1 cellular context compared by ENCODE assay signal in the genomic region with DNA sequence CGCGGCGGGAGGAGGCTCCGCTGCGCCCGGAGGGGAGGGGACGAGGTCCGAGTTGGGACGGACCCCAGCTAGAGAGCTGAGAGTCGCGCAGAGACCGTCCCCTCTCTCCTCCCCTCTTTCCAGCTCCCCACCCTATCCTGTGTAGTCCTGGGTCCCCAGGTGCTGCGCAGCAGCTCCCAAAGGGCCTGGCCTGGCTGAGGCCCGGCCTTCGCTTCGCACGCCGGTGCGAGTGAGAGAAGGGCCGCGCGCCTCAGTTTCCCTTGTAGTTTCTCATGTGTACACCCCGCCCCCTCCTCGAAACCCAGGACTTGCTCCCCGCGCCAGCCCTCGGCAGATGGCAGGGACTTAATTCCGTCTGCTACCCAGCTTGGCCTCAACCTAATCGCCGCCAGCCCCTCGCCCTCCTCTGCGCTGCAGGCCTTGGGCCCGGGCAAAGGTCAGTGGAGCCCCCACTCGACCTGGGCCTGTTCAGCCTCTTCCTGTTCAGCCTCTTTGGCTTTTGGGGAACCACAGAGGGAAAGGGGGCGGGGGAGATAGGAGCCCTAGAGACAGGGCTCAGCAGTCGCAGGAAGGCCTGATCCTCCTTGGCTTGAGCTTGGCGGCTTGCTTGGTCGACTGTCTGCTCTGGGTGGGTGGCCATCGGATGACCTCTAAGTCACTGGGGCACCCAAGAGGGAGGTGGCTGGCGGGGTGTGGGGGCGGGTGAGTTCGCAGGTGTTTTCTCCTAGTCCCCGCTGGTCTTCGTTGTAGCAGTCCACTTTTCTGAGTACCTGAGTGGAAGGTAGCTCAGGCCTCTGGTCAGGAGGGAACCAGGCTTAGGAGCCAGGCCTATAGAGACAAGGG.
TF ChIP-seq lines count a peak whose summit lies in the region.

No MANE protein-coding gene starts in this region.

TF ChIP-seq in HepG2, 621 proteins besides CTCF, POLR2A, EP300 and RAD21 (continued from another document and continues in another):
- TF ChIP-seq, protein P1, sequence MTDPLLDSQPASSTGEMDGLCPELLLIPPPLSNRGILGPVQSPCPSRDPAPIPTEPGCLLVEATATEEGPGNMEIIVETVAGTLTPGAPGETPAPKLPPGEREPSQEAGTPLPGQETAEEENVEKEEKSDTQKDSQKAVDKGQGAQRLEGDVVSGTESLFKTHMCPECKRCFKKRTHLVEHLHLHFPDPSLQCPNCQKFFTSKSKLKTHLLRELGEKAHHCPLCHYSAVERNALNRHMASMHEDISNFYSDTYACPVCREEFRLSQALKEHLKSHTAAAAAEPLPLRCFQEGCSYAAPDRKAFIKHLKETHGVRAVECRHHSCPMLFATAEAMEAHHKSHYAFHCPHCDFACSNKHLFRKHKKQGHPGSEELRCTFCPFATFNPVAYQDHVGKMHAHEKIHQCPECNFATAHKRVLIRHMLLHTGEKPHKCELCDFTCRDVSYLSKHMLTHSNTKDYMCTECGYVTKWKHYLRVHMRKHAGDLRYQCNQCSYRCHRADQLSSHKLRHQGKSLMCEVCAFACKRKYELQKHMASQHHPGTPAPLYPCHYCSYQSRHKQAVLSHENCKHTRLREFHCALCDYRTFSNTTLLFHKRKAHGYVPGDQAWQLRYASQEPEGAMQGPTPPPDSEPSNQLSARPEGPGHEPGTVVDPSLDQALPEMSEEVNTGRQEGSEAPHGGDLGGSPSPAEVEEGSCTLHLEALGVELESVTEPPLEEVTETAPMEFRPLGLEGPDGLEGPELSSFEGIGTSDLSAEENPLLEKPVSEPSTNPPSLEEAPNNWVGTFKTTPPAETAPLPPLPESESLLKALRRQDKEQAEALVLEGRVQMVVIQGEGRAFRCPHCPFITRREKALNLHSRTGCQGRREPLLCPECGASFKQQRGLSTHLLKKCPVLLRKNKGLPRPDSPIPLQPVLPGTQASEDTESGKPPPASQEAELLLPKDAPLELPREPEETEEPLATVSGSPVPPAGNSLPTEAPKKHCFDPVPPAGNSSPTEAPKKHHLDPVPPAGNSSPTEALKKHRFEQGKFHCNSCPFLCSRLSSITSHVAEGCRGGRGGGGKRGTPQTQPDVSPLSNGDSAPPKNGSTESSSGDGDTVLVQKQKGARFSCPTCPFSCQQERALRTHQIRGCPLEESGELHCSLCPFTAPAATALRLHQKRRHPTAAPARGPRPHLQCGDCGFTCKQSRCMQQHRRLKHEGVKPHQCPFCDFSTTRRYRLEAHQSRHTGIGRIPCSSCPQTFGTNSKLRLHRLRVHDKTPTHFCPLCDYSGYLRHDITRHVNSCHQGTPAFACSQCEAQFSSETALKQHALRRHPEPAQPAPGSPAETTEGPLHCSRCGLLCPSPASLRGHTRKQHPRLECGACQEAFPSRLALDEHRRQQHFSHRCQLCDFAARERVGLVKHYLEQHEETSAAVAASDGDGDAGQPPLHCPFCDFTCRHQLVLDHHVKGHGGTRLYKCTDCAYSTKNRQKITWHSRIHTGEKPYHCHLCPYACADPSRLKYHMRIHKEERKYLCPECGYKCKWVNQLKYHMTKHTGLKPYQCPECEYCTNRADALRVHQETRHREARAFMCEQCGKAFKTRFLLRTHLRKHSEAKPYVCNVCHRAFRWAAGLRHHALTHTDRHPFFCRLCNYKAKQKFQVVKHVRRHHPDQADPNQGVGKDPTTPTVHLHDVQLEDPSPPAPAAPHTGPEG (CRISPR knock-in tag; IDR thresholded peaks at IDR 0.05), result no peak
- TF ChIP-seq HMGXB3 (CRISPR knock-in tag; IDR thresholded peaks at IDR 0.05; ENCODE audit: borderline replicate concordance) (no peak), SP2 (CRISPR knock-in tag; IDR thresholded peaks at IDR 0.05) (no peak), ZNF720 (CRISPR knock-in tag; IDR thresholded peaks at IDR 0.05) (no peak), THAP8 (CRISPR knock-in tag; IDR thresholded peaks at IDR 0.05; ENCODE audit: borderline replicate concordance) (peak; percentile 66; the same call in 1 of the 2 replicates), ZNF557 (CRISPR knock-in tag; IDR thresholded peaks at IDR 0.05) (no peak), SNAPC2 (CRISPR knock-in tag; IDR thresholded peaks at IDR 0.05) (no peak), KAT8 (CRISPR knock-in tag; IDR thresholded peaks at IDR 0.05) (no peak), ZNF564 (CRISPR knock-in tag; IDR thresholded peaks at IDR 0.05) (no peak), ZNF343 (CRISPR knock-in tag; IDR thresholded peaks at IDR 0.05) (peak; percentile 75; the same call in 1 of the 2 replicates), ZNF12 (CRISPR knock-in tag; IDR thresholded peaks at IDR 0.05) (no peak), ZNF3 (CRISPR knock-in tag; IDR thresholded peaks at IDR 0.05) (no peak), PPARG (CRISPR knock-in tag; conservative IDR thresholded peaks at IDR 0.05) (no peak), ZNF792 (CRISPR knock-in tag; IDR thresholded peaks at IDR 0.05) (no peak), ZNF605 (CRISPR knock-in tag; IDR thresholded peaks at IDR 0.05) (no peak), REXO4 (CRISPR knock-in tag; IDR thresholded peaks at IDR 0.05; ENCODE audit: borderline replicate concordance) (peak; percentile 9; the same call in 1 of the 2 replicates), ZFP36 (IDR thresholded peaks at IDR 0.05; ENCODE audit: borderline replicate concordance, low read depth, low read length, partially characterized antibody) (no peak), MATR3 (CRISPR knock-in tag; IDR thresholded peaks at IDR 0.05) (no peak), NCOA2 (CRISPR knock-in tag; IDR thresholded peaks at IDR 0.05) (no peak), ASH2L (IDR thresholded peaks at IDR 0.05; ENCODE audit: insufficient read length, low read depth, low read length) (no peak), LBX2 (CRISPR knock-in tag; IDR thresholded peaks at IDR 0.05; ENCODE audit: borderline replicate concordance) (no peak), SRSF1 (optimal IDR thresholded peaks at IDR 0.05; ENCODE audit: low read depth, low read length) (no peak), ZNF629 (CRISPR knock-in tag; conservative IDR thresholded peaks at IDR 0.05) (no peak), ZSCAN9 (CRISPR knock-in tag; IDR thresholded peaks at IDR 0.05; ENCODE audit: borderline replicate concordance) (no peak), ERF (CRISPR knock-in tag; IDR thresholded peaks at IDR 0.05) (no peak), KLF9 (CRISPR knock-in tag; IDR thresholded peaks at IDR 0.05; ENCODE audit: low read depth) (no peak), MYC (CRISPR knock-in tag; IDR thresholded peaks at IDR 0.05; ENCODE audit: borderline replicate concordance) (no peak), MEIS1 (CRISPR knock-in tag; IDR thresholded peaks at IDR 0.05; ENCODE audit: borderline replicate concordance) (no peak), ATF1 (CRISPR knock-in tag; IDR thresholded peaks at IDR 0.05) (no peak), MLX (CRISPR knock-in tag; IDR thresholded peaks at IDR 0.05) (no peak), STAT6 (CRISPR knock-in tag; IDR thresholded peaks at IDR 0.05; ENCODE audit: borderline replicate concordance) (no peak)
- TF ChIP-seq, protein P2, sequence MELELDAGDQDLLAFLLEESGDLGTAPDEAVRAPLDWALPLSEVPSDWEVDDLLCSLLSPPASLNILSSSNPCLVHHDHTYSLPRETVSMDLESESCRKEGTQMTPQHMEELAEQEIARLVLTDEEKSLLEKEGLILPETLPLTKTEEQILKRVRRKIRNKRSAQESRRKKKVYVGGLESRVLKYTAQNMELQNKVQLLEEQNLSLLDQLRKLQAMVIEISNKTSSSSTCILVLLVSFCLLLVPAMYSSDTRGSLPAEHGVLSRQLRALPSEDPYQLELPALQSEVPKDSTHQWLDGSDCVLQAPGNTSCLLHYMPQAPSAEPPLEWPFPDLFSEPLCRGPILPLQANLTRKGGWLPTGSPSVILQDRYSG (CRISPR knock-in tag; IDR thresholded peaks at IDR 0.05), result no peak
- TF ChIP-seq, protein P3, sequence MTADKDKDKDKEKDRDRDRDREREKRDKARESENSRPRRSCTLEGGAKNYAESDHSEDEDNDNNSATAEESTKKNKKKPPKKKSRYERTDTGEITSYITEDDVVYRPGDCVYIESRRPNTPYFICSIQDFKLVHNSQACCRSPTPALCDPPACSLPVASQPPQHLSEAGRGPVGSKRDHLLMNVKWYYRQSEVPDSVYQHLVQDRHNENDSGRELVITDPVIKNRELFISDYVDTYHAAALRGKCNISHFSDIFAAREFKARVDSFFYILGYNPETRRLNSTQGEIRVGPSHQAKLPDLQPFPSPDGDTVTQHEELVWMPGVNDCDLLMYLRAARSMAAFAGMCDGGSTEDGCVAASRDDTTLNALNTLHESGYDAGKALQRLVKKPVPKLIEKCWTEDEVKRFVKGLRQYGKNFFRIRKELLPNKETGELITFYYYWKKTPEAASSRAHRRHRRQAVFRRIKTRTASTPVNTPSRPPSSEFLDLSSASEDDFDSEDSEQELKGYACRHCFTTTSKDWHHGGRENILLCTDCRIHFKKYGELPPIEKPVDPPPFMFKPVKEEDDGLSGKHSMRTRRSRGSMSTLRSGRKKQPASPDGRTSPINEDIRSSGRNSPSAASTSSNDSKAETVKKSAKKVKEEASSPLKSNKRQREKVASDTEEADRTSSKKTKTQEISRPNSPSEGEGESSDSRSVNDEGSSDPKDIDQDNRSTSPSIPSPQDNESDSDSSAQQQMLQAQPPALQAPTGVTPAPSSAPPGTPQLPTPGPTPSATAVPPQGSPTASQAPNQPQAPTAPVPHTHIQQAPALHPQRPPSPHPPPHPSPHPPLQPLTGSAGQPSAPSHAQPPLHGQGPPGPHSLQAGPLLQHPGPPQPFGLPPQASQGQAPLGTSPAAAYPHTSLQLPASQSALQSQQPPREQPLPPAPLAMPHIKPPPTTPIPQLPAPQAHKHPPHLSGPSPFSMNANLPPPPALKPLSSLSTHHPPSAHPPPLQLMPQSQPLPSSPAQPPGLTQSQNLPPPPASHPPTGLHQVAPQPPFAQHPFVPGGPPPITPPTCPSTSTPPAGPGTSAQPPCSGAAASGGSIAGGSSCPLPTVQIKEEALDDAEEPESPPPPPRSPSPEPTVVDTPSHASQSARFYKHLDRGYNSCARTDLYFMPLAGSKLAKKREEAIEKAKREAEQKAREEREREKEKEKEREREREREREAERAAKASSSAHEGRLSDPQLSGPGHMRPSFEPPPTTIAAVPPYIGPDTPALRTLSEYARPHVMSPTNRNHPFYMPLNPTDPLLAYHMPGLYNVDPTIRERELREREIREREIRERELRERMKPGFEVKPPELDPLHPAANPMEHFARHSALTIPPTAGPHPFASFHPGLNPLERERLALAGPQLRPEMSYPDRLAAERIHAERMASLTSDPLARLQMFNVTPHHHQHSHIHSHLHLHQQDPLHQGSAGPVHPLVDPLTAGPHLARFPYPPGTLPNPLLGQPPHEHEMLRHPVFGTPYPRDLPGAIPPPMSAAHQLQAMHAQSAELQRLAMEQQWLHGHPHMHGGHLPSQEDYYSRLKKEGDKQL (CRISPR knock-in tag; IDR thresholded peaks at IDR 0.05; ENCODE audit: low read depth), result no peak
